ENCODE assay signal across 16 cellular contexts in the genomic region with DNA sequence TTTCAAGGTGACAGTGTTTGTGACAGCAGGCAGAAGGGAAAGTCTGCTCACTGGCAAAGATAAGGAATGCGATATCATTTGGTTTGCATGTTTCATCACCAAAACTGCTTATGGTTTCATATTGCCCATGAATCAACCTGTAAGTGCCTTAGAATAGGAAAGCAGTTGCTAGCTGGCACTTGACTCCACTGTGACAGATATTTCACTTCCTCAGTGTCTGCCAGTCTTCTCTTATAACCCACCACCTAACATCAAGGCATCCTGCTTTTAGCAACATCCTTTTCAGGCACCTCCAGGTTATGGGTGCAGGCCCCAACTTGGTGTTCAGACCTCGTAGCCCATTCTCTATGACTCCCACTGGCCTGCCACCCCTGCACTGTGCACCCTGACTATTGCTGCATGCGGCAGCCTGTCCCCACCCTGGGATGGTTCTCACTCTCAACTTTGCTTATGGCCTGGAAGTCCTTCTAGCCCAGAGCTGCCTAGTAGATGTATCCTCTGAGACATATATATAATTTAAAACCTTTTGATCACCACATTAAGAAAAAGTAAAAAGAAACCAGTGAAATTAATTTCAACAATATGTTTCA.
DNase-seq lines count a peak whose midpoint lies in the region; ATAC-seq and TF ChIP-seq lines count a peak whose summit lies in the region.
"Had no signal": no experiment of that assay in that cellular context is flagged by ENCODE, and none has a peak within 500 bp of the region (broad histone marks: within the 10 kb centered on the region; RNA-seq: fewer than 3 reads in every experiment).

No MANE protein-coding gene starts in this region.

- H3K4me3 ChIP-seq in HEK293 (ENCODE audit: low read depth, low read length) (no peak overlapping the region), esophagus muscularis mucosa (no peak overlapping the region)
- H3K4me3 ChIP-seq: BLaER1 treated with 17β-estradiol and CSF1 and Interleukin-3, amounts not matched to agents 10 nM and 100 nM; GM23248; HAP-1 had no signal

- intact Hi-C loops in esophagus muscularis mucosa (cut with DNase I), result no loop called here

- DNase-seq in NCI-H2107 treated with DMSO at 0.1 percent for 48 hours (lab: John Stamatoyannopoulos, UW; ENCODE audit: unreplicated experiment), result peak; percentile 8
- DNase-seq in NCI-H2107 (lab: John Stamatoyannopoulos, UW), result no peak
- DNase-seq in esophagus muscularis mucosa (ENCODE audit: extremely low spot score), result peak; percentile 62
- no peak for DNase-seq in activated CD4-positive, alpha-beta T cell treated with anti-CD3 and anti-CD28 coated beads, Interleukin-2, amount 50 U/mL, for 48 hours
- DNase-seq: 8988T; Calu3; CD8-positive, alpha-beta T cell; DMS 273 treated with DMSO at 0.1 percent for 48 hours; DMS53; GM23248; IMR-90 had no signal

- H3K27ac ChIP-seq in HEK293 (ENCODE audit: extremely low read depth, low read depth, low read length) (no peak overlapping the region), esophagus muscularis mucosa (replicated peaks in 1 of 4) (no peak overlapping the region)
- H3K27ac ChIP-seq: BLaER1 treated with 17β-estradiol and CSF1 and Interleukin-3, amounts not matched to agents 10 nM and 100 nM; GM23248 had no signal

- H3K4me1 ChIP-seq in HEK293 (ENCODE audit: control insufficient read depth, insufficient read depth, low read length) (no peaks in the 10 kb centered on the region), esophagus muscularis mucosa (peaks cover 0 to 19% (median 16%) of the 10 kb centered on the region in 4 donors)

- 84% methylated on average over 3 of the region's 3 CpGs for WGBS in esophagus muscularis mucosa

- ATAC-seq in HG02870 (IDR thresholded peaks at IDR 0.05; ENCODE audit: unreplicated experiment) (no peak), HG02840 (IDR thresholded peaks at IDR 0.05; ENCODE audit: low FRiP score, unreplicated experiment) (no peak)
- ATAC-seq: CD8-positive, alpha-beta T cell had no signal

- TF ChIP-seq POLR2A in esophagus muscularis mucosa (IDR thresholded peaks at IDR 0.05; ENCODE audit: low read depth), result no peak

- H3K36me3 ChIP-seq in HEK293 (ENCODE audit: control insufficient read depth in 2 of 2, insufficient read depth in 1 of 2, low read length in 2 of 2) (no peaks in the 10 kb centered on the region), esophagus muscularis mucosa (no peaks in the 10 kb centered on the region)
- H3K36me3 ChIP-seq: BLaER1 treated with 17β-estradiol and CSF1 and Interleukin-3, amounts not matched to agents 10 nM and 100 nM; HAP-1 had no signal

- H3K9me3 ChIP-seq in HEK293 (ENCODE audit: control insufficient read depth, insufficient read depth, low read depth, low read length) (no peaks in the 10 kb centered on the region), esophagus muscularis mucosa (no peaks in the 10 kb centered on the region)
- H3K9me3 ChIP-seq: BLaER1 treated with 17β-estradiol and CSF1 and Interleukin-3, amounts not matched to agents 10 nM and 100 nM; HAP-1 had no signal

- no peak for TF ChIP-seq CTCF in HEK293 (tag by site-specific recombination; IDR thresholded peaks at IDR 0.05)
- no peak for TF ChIP-seq CTCF in esophagus muscularis mucosa (IDR thresholded peaks at IDR 0.05)

- CTCF ChIA-PET in HEK293 (lab: Yijun Ruan, JAX), result no interaction called here

- TF ChIP-seq EP300 in esophagus muscularis mucosa (IDR thresholded peaks at IDR 0.05), result no peak

- POLR2A ChIA-PET in HEK293 (lab: Yijun Ruan, JAX), result no interaction called here

- no peaks in the 10 kb centered on the region for H3K27me3 ChIP-seq in esophagus muscularis mucosa
- H3K27me3 ChIP-seq: BLaER1 treated with 17β-estradiol and CSF1 and Interleukin-3, amounts not matched to agents 10 nM and 100 nM had no signal

TF ChIP-seq in HEK293, 187 proteins besides CTCF, POLR2A, EP300 and RAD21:
- no peak for TF ChIP-seq KLF8 (tag by site-specific recombination; IDR thresholded peaks at IDR 0.05)
- TF ChIP-seq, protein P1, sequence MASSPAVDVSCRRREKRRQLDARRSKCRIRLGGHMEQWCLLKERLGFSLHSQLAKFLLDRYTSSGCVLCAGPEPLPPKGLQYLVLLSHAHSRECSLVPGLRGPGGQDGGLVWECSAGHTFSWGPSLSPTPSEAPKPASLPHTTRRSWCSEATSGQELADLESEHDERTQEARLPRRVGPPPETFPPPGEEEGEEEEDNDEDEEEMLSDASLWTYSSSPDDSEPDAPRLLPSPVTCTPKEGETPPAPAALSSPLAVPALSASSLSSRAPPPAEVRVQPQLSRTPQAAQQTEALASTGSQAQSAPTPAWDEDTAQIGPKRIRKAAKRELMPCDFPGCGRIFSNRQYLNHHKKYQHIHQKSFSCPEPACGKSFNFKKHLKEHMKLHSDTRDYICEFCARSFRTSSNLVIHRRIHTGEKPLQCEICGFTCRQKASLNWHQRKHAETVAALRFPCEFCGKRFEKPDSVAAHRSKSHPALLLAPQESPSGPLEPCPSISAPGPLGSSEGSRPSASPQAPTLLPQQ (tag by site-specific recombination; IDR thresholded peaks at IDR 0.05), result peak; percentile 24; the same call in 1 of the 2 replicates

Comparison
In these comparisons a context has a peak if more than half of its experiments do, and no peak if none do; other contexts are left out.
1. DNase-seq: peak in NCI-H2107 treated with DMSO at 0.1 percent for 48 hours (single experiment) and esophagus muscularis mucosa (single experiment); none in NCI-H2107 (single experiment) and activated CD4-positive, alpha-beta T cell treated with anti-CD3 and anti-CD28 coated beads, Interleukin-2, amount 50 U/mL, for 48 hours (0 of 2).